ENCODE assay signal across 1 cellular context in genomic region chr9:15389636-15390035, GRCh38.
TF ChIP-seq lines count a peak whose summit lies in the region.

No MANE protein-coding gene starts in this region.

TF ChIP-seq in K562, 482 proteins besides CTCF, POLR2A, EP300 and RAD21:
- TF ChIP-seq TRIM25 (IDR thresholded peaks at IDR 0.05; ENCODE audit: borderline replicate concordance) (no peak), NFE2L1 (tag; IDR thresholded peaks at IDR 0.05; ENCODE audit: borderline replicate concordance, low read depth) (no peak), PCBP1 (IDR thresholded peaks at IDR 0.05; ENCODE audit: low read depth, low read length, poor library complexity, severe bottlenecking) (no peak), MITF (IDR thresholded peaks at IDR 0.05) (no peak), KAT7 (CRISPR knock-in tag; IDR thresholded peaks at IDR 0.05; ENCODE audit: borderline replicate concordance) (no peak), DACH1 (IDR thresholded peaks at IDR 0.05; ENCODE audit: partially characterized antibody) (no peak), TAF15 (IDR thresholded peaks at IDR 0.05; ENCODE audit: low read depth, low read length) (no peak), CLOCK (CRISPR knock-in tag; IDR thresholded peaks at IDR 0.05; ENCODE audit: borderline replicate concordance) (no peak), SRSF7 (optimal IDR thresholded peaks at IDR 0.05; ENCODE audit: low read depth, low read length) (no peak), SMARCA5 (IDR thresholded peaks at IDR 0.05) (no peak), ZNF146 (CRISPR knock-in tag; IDR thresholded peaks at IDR 0.05; ENCODE audit: unreplicated experiment) (no peak), ZNF449 (CRISPR knock-in tag; IDR thresholded peaks at IDR 0.05) (no peak)
- TF ChIP-seq, protein P1, sequence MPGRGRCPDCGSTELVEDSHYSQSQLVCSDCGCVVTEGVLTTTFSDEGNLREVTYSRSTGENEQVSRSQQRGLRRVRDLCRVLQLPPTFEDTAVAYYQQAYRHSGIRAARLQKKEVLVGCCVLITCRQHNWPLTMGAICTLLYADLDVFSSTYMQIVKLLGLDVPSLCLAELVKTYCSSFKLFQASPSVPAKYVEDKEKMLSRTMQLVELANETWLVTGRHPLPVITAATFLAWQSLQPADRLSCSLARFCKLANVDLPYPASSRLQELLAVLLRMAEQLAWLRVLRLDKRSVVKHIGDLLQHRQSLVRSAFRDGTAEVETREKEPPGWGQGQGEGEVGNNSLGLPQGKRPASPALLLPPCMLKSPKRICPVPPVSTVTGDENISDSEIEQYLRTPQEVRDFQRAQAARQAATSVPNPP (IDR thresholded peaks at IDR 0.05; ENCODE audit: borderline replicate concordance, insufficient read depth, insufficient read length), result no peak
